In genomic region chr17:58248955-58249269, GRCh38 we compare ENCODE assay signal across 10 cellular contexts. TPM values are rescaled to one million over a fixed set of nuclear protein-coding genes. Genes with fewer than 3 reads are reported as not detected.
DNase-seq lines count a peak whose midpoint lies in the region; ATAC-seq and TF ChIP-seq lines count a peak whose summit lies in the region.
"Had no signal": no experiment of that assay in that cellular context is flagged by ENCODE, and none has a peak within 500 bp of the region (broad histone marks: within the 10 kb centered on the region; RNA-seq: fewer than 3 reads in every experiment).

No MANE protein-coding gene starts in this region.

- no peak for DNase-seq in CD8-positive, alpha-beta T cell
- DNase-seq in NT2/D1 (ENCODE audit: low read depth, low spot score): no peak
- DNase-seq in endodermal cell: no peak
- no peak for DNase-seq in psoas muscle
- no peak for DNase-seq in AML-193 (lab: John Stamatoyannopoulos, UW)
- no peak for DNase-seq in hepatic stellate cell (ENCODE audit: low spot score)
- DNase-seq in COLO829 (ENCODE audit: low spot score): no peak
- DNase-seq in activated CD4-positive, alpha-beta memory T cell treated with anti-CD3 and anti-CD28 coated beads, Interleukin-2, amount 10 ng/mL, durations not matched to agents 7 days and 5 days: no peak

- H3K4me3 Mint-ChIP-seq in CD8-positive, alpha-beta T cell: peak overlapping the region; percentile 84
- H3K4me3 Mint-ChIP-seq in endodermal cell: peak overlapping the region; percentile 38
- no peak overlapping the region for H3K4me3 Mint-ChIP-seq in activated CD4-positive, alpha-beta memory T cell treated with anti-CD3 and anti-CD28 coated beads, Interleukin-2, amount 10 ng/mL, durations not matched to agents 7 days and 5 days

- H3K4me1 ChIP-seq in CD8-positive, alpha-beta T cell (ENCODE audit: insufficient read depth, low read length): peaks cover 17% of the 10 kb centered on the region
- H3K4me1 ChIP-seq in NT2/D1 (ENCODE audit: insufficient read depth, insufficient read length) (peaks cover 12% of the 10 kb centered on the region), endodermal cell (ENCODE audit: control insufficient read depth, insufficient read depth, low read length) (no peaks in the 10 kb centered on the region), psoas muscle (peaks cover 8% of the 10 kb centered on the region)

- no peaks in the 10 kb centered on the region for H3K9me3 ChIP-seq in CD8-positive, alpha-beta T cell (ENCODE audit: low read length)
- H3K9me3 ChIP-seq in NT2/D1 (ENCODE audit: insufficient read depth, low read length): peaks cover 11% of the 10 kb centered on the region; the same call in 1 of the 2 replicates
- no peaks in the 10 kb centered on the region for H3K9me3 ChIP-seq in endodermal cell (ENCODE audit: control insufficient read depth, low read length)
- H3K9me3 ChIP-seq in psoas muscle: no peaks in the 10 kb centered on the region
- H3K9me3 ChIP-seq: gastroesophageal sphincter, MG63 had no signal

- ATAC-seq in CD8-positive, alpha-beta T cell: no peak
- peak in 2 of 4 donors; percentile 12 to 22 for ATAC-seq in psoas muscle

- peaks cover 17% of the 10 kb centered on the region for H3K4me1 Mint-ChIP-seq in CD8-positive, alpha-beta T cell (ENCODE audit: low read depth)
- H3K4me1 Mint-ChIP-seq in endodermal cell: no peaks in the 10 kb centered on the region
- peaks cover 19% of the 10 kb centered on the region for H3K4me1 Mint-ChIP-seq in activated CD4-positive, alpha-beta memory T cell treated with anti-CD3 and anti-CD28 coated beads, Interleukin-2, amount 10 ng/mL, durations not matched to agents 7 days and 5 days

- no peak for TF ChIP-seq CTCF in CD8-positive, alpha-beta T cell (IDR thresholded peaks at IDR 0.05)
- no peak for TF ChIP-seq CTCF in endodermal cell (conservative IDR thresholded peaks at IDR 0.05)
- TF ChIP-seq CTCF in psoas muscle (IDR thresholded peaks at IDR 0.05): no peak

- H3K36me3 Mint-ChIP-seq in CD8-positive, alpha-beta T cell: no peaks in the 10 kb centered on the region
- H3K36me3 Mint-ChIP-seq in endodermal cell (ENCODE audit: low read depth): no peaks in the 10 kb centered on the region
- no peaks in the 10 kb centered on the region for H3K36me3 Mint-ChIP-seq in activated CD4-positive, alpha-beta memory T cell treated with anti-CD3 and anti-CD28 coated beads, Interleukin-2, amount 10 ng/mL, durations not matched to agents 7 days and 5 days (ENCODE audit: low read depth)

- no peak overlapping the region for H3K27ac ChIP-seq in CD8-positive, alpha-beta T cell (ENCODE audit: low read depth, low read length)
- no peak overlapping the region for H3K27ac ChIP-seq in endodermal cell (ENCODE audit: low read depth, low read length)
- no peak overlapping the region for H3K27ac ChIP-seq in psoas muscle
- H3K27ac ChIP-seq: gastroesophageal sphincter had no signal

- no peaks in the 10 kb centered on the region for H3K36me3 ChIP-seq in CD8-positive, alpha-beta T cell (ENCODE audit: insufficient read depth, low read length)
- no peaks in the 10 kb centered on the region for H3K36me3 ChIP-seq in NT2/D1 (ENCODE audit: insufficient read depth, insufficient read length, low read length)
- H3K36me3 ChIP-seq in endodermal cell (ENCODE audit: control insufficient read depth, insufficient read depth, low read length): no peaks in the 10 kb centered on the region
- H3K36me3 ChIP-seq in psoas muscle (ENCODE audit: insufficient read depth in 1 of 2, low read depth in 1 of 2): no peaks in the 10 kb centered on the region
- H3K36me3 ChIP-seq: gastroesophageal sphincter, MG63 had no signal

- no peaks in the 10 kb centered on the region for H3K27me3 ChIP-seq in CD8-positive, alpha-beta T cell (ENCODE audit: insufficient read depth, low read length)
- H3K27me3 ChIP-seq in NT2/D1 (ENCODE audit: insufficient read depth, insufficient read length): peaks cover 56% of the 10 kb centered on the region
- peaks cover 93% of the 10 kb centered on the region for H3K27me3 ChIP-seq in endodermal cell (ENCODE audit: control insufficient read depth, insufficient read depth, low read length, poor library complexity, severe bottlenecking)
- H3K27me3 ChIP-seq in psoas muscle (ENCODE audit: insufficient read depth in 3 of 3, low read length in 2 of 3): peaks cover 0 to 21% (median 2%) of the 10 kb centered on the region in 3 donors
- H3K27me3 ChIP-seq: MG63 had no signal

- peak overlapping the region; percentile 59 for H3K4me3 ChIP-seq in CD8-positive, alpha-beta T cell (ENCODE audit: low read depth, low read length)
- no peak overlapping the region for H3K4me3 ChIP-seq in NT2/D1 (ENCODE audit: insufficient read length, low read depth)
- H3K4me3 ChIP-seq in endodermal cell (ENCODE audit: low read length): peak overlapping the region; percentile 58
- H3K4me3 ChIP-seq in psoas muscle: peak overlapping the region; percentile 64

- WGBS in endodermal cell (ENCODE audit: insufficient coverage in 1 of 2, insufficient read length in 1 of 2), 2 experiments: 47 to 60% methylated on average over 9 to 10 of the region's 10 CpGs
- 11 to 15% (median 11%) methylated on average over 10 of the region's 10 CpGs for WGBS in psoas muscle, 3 donors

- H3K9me3 Mint-ChIP-seq in CD8-positive, alpha-beta T cell: no peaks in the 10 kb centered on the region
- peaks cover 10% of the 10 kb centered on the region for H3K9me3 Mint-ChIP-seq in endodermal cell
- H3K9me3 Mint-ChIP-seq in activated CD4-positive, alpha-beta memory T cell treated with anti-CD3 and anti-CD28 coated beads, Interleukin-2, amount 10 ng/mL, durations not matched to agents 7 days and 5 days: no peaks in the 10 kb centered on the region

- no peak overlapping the region for H3K27ac Mint-ChIP-seq in CD8-positive, alpha-beta T cell
- no peak overlapping the region for H3K27ac Mint-ChIP-seq in endodermal cell
- H3K27ac Mint-ChIP-seq in activated CD4-positive, alpha-beta memory T cell treated with anti-CD3 and anti-CD28 coated beads, Interleukin-2, amount 10 ng/mL, durations not matched to agents 7 days and 5 days: no peak overlapping the region

- intact Hi-C loops in CD8-positive, alpha-beta T cell (cut with DNase I, micrococcal nuclease): loop anchor here (1.0 to 10.0 kb wide), 7 partner anchors 30 to 238 kb away; partner anchors contain the start of genes MKS1 (in 1 of the 2), RNF43 (in 1 of the 2) and TSPOAP1 (in 1 of the 2)
- intact Hi-C loops in psoas muscle (cut with DNase I): loop anchor here in 1 of 2 donors (1.0 to 2.0 kb wide), 2 partner anchors 34 to 168 kb away; partner anchors contain the start of gene RNF43

- H3K27me3 Mint-ChIP-seq in CD8-positive, alpha-beta T cell (ENCODE audit: low read depth): peaks cover 10% of the 10 kb centered on the region
- H3K27me3 Mint-ChIP-seq in endodermal cell (ENCODE audit: insufficient read depth): peaks cover 97% of the 10 kb centered on the region
- peaks cover 50% of the 10 kb centered on the region for H3K27me3 Mint-ChIP-seq in activated CD4-positive, alpha-beta memory T cell treated with anti-CD3 and anti-CD28 coated beads, Interleukin-2, amount 10 ng/mL, durations not matched to agents 7 days and 5 days

- H3K9ac ChIP-seq in NT2/D1 (ENCODE audit: insufficient read length, low read depth) (peak overlapping the region; percentile 79), endodermal cell (ENCODE audit: extremely low read depth, low read length, poor library complexity, severe bottlenecking) (no peak overlapping the region)

- CTCF ChIA-PET in CD8-positive, alpha-beta T cell (lab: Charles Lee): interaction anchor here (0.6 to 2.2 kb wide), 24 partner anchors 9 to 1294 kb away, joined by 3 to 26 read pairs (median 4); partner anchors contain the start of genes LPO, MKS1, RNF43 and SUPT4H1
- CTCF ChIA-PET in activated CD4-positive, alpha-beta memory T cell treated with anti-CD3 and anti-CD28 coated beads, Interleukin-2, amount 10 ng/mL, durations not matched to agents 7 days and 5 days (lab: Charles Lee): interaction anchor here (0.6 to 2.1 kb wide), 12 partner anchors 10 to 266 kb away, joined by 3 to 28 read pairs (median 6); partner anchors contain the start of gene LPO

- POLR2A ChIA-PET in CD8-positive, alpha-beta T cell (lab: Charles Lee): interaction anchor here (1.3 kb wide), 1 partner anchor 103 kb away, joined by 3 read pairs; the partner anchor contains the start of gene SUPT4H1
- POLR2A ChIA-PET in activated CD4-positive, alpha-beta memory T cell treated with anti-CD3 and anti-CD28 coated beads, Interleukin-2, amount 10 ng/mL, durations not matched to agents 7 days and 5 days (lab: Charles Lee): interaction anchor here (0.6 to 1.4 kb wide), 4 partner anchors 84 to 150 kb away, joined by 3 read pairs; no protein-coding TSS in a partner anchor

RNA-seq across cellular contexts. Expression of gene LPO, which starts 10.5 kb away (rescaled TPM):
- total RNA-seq in CD8-positive, alpha-beta T cell: not detected
- total RNA-seq in endodermal cell (not detected), psoas muscle (not detected)
- polyA plus RNA-seq in endodermal cell (2013, experiment 1 of 2): not detected
- polyA plus RNA-seq in endodermal cell (2013, experiment 2 of 2): not detected
- polyA plus RNA-seq in psoas muscle: under 1 TPM in 1 of 3 donors, not detected in 2; 0.01 TPM
- total RNA-seq in activated CD4-positive, alpha-beta memory T cell treated with anti-CD3 and anti-CD28 coated beads, Interleukin-2, amount 10 ng/mL, durations not matched to agents 7 days and 5 days: not detected

RNA-seq across cellular contexts. Expression of gene MKS1, which starts 29.9 kb away (rescaled TPM):
- 1 to 10 TPM; 4.6 to 4.9 TPM for total RNA-seq in CD8-positive, alpha-beta T cell
- total RNA-seq in endodermal cell (10 to 100 TPM; 31.8 to 32.2 TPM), psoas muscle (1 to 10 TPM; 5.5 to 6.9 (median 6.0) TPM)
- polyA plus RNA-seq in endodermal cell (2013, experiment 1 of 2): 36.8 TPM
- 30.9 TPM for polyA plus RNA-seq in endodermal cell (2013, experiment 2 of 2)
- 1 to 10 TPM; 4.2 to 4.7 (median 4.4) TPM for polyA plus RNA-seq in psoas muscle
- total RNA-seq in activated CD4-positive, alpha-beta memory T cell treated with anti-CD3 and anti-CD28 coated beads, Interleukin-2, amount 10 ng/mL, durations not matched to agents 7 days and 5 days: 10 to 100 TPM; 18.7 to 19.8 TPM

RNA-seq across cellular contexts. Expression of gene MPO, which starts 31.8 kb away (rescaled TPM):
- total RNA-seq in CD8-positive, alpha-beta T cell: not detected
- total RNA-seq in endodermal cell: not detected
- polyA plus RNA-seq in endodermal cell (2013, experiment 1 of 2): not detected
- not detected for polyA plus RNA-seq in endodermal cell (2013, experiment 2 of 2)
- total RNA-seq in psoas muscle: under 1 TPM; 0.38 to 0.95 (median 0.57) TPM
- polyA plus RNA-seq in psoas muscle: under 1 TPM; 0.11 to 0.26 (median 0.14) TPM
- under 1 TPM; 0.08 to 0.38 TPM for total RNA-seq in activated CD4-positive, alpha-beta memory T cell treated with anti-CD3 and anti-CD28 coated beads, Interleukin-2, amount 10 ng/mL, durations not matched to agents 7 days and 5 days

RNA-seq across cellular contexts. Expression of gene EPX, which starts 56.4 kb away (rescaled TPM):
- total RNA-seq in CD8-positive, alpha-beta T cell: not detected
- not detected for total RNA-seq in endodermal cell
- polyA plus RNA-seq in endodermal cell (2013, experiment 1 of 2): not detected
- not detected for polyA plus RNA-seq in endodermal cell (2013, experiment 2 of 2)
- total RNA-seq in psoas muscle: under 1 TPM in 1 of 4 donors, not detected in 3; 0.12 TPM
- not detected for polyA plus RNA-seq in psoas muscle
- not detected for total RNA-seq in activated CD4-positive, alpha-beta memory T cell treated with anti-CD3 and anti-CD28 coated beads, Interleukin-2, amount 10 ng/mL, durations not matched to agents 7 days and 5 days
- total RNA-seq: gastroesophageal sphincter had no signal
